Comparison of ENCODE assay signal across 21 cellular contexts in the genomic region with DNA sequence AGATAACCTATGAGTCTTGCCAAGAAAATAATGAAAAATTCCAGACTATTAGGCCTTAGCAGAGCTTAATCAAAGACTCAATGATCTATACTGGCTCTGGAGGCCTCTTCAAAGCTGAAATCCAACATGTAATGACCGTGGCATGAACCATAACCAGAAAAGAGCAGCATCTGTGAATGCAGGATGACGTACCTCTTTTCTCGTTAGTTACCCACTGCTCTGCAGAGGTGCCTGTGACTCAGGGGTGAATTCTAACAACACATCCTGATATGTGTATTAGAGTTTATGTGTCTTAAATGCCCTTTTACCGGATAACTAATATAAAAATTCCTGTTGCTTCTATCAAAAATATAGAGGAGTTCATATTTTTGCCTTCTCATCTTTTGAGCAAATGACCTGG.
"Had no signal": no experiment of that assay in that cellular context is flagged by ENCODE, and none has a peak within 500 bp of the region (broad histone marks: within the 10 kb centered on the region; RNA-seq: fewer than 3 reads in every experiment).

No MANE protein-coding gene starts in this region.

- H3K36me3 ChIP-seq: esophagus muscularis mucosa, gastrocnemius medialis, prostate gland, right atrium auricular region, suprapubic skin, transverse colon, upper lobe of right lung, uterus had no signal

- DNase-seq: cortex of kidney; endodermal cell; gastrocnemius medialis; head of caudate nucleus; kidney; natural killer cell; stimulated activated CD4-positive, alpha-beta T cell treated with anti-CD3 and anti-CD28 coated beads, Interleukin-12 subunit alpha, Interleukin-12 subunit beta, amount 100 ng/mL, for 4 hours; stimulated activated CD4-positive, alpha-beta T cell treated with anti-CD3 and anti-CD28 coated beads, Interleukin-1b, Interleukin-23, amount 100 ng/mL, for 48 hours; stimulated activated CD4-positive, alpha-beta T cell treated with anti-CD3 and anti-CD28 coated beads, Interleukin-4, amount 100 ng/mL, for 1 hour; stimulated activated CD8-positive, alpha-beta memory T cell treated with anti-CD3 and anti-CD28 coated beads, Interleukin-4, amount 100 ng/mL, for 48 hours; stimulated activated naive CD4-positive, alpha-beta T cell; stimulated activated naive CD8-positive, alpha-beta T cell treated with anti-CD3 and anti-CD28 coated beads, Interleukin-15, amount 100 ng/mL, for 72 hours; transverse colon; upper lobe of right lung; uterus had no signal

- H3K9me3 ChIP-seq: esophagus muscularis mucosa, gastrocnemius medialis, prostate gland, right atrium auricular region, suprapubic skin, transverse colon, upper lobe of right lung, uterus had no signal

- H3K4me1 ChIP-seq: esophagus muscularis mucosa, gastrocnemius medialis, prostate gland, right atrium auricular region, suprapubic skin, transverse colon, upper lobe of right lung, uterus had no signal

- FAIRE-seq: kidney had no signal

- H3K4me3 ChIP-seq: esophagus muscularis mucosa, gastrocnemius medialis, lung, prostate gland, right atrium auricular region, smooth muscle cell, suprapubic skin, transverse colon, upper lobe of right lung, uterus had no signal

- H3K27me3 ChIP-seq: esophagus muscularis mucosa, gastrocnemius medialis, right atrium auricular region, suprapubic skin, transverse colon, upper lobe of right lung, uterus had no signal
